ENCODE assay signal across 24 cellular contexts in the genomic region with DNA sequence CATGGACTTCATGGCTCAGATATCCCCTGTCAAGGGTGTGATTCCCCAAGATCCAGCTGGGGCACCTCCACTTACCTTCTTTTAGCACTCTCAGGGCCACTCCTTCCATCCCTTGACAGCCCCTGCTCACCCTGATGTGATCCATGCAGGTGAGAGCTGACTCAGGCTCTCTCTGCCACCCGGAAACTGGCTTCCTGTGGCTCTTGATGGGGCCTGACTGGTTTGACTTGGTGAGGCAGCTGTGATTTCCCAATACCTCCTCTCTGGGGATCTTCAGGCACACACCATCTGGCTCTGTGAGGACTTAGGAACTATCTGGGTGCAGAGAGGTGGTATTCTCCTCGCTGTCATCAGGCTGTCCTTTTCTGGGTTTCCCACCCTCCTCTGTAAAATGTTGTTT. TPM values are rescaled to one million over a fixed set of nuclear protein-coding genes. Genes with fewer than 3 reads are reported as not detected.
A peak's percentile ranks its signal among the peaks of the same experiment; 100 is the strongest.
DNase-seq lines count a peak whose midpoint lies in the region; ATAC-seq and TF ChIP-seq lines count a peak whose summit lies in the region.
"Had no signal": no experiment of that assay in that cellular context is flagged by ENCODE, and none has a peak within 500 bp of the region (broad histone marks: within the 10 kb centered on the region; RNA-seq: fewer than 3 reads in every experiment).

No MANE protein-coding gene starts in this region.

- no peaks in the 10 kb centered on the region for H3K4me1 ChIP-seq in prostate gland (replicated peaks)
- H3K4me1 ChIP-seq: stomach had no signal

- H3K4me3 ChIP-seq in epithelial cell of esophagus (ENCODE audit: low read length) (no peak overlapping the region), prostate gland (no peak overlapping the region)
- H3K4me3 ChIP-seq: stomach had no signal

- H3K36me3 ChIP-seq in prostate gland: no peaks in the 10 kb centered on the region
- H3K36me3 ChIP-seq: stomach had no signal

- no peaks in the 10 kb centered on the region for H3K36me3 Mint-ChIP-seq in activated naive CD4-positive, alpha-beta T cell treated with anti-CD3 and anti-CD28 coated beads for 36 hours (ENCODE audit: low read depth)
- H3K36me3 Mint-ChIP-seq: activated naive CD4-positive, alpha-beta T cell treated with anti-CD3 and anti-CD28 coated beads, Interleukin-2, amount 50 U/mL, for 72 hours; memory B cell; WTC11 had no signal

- WGBS in prostate gland: 73% methylated on average over 2 of the region's 2 CpGs

- TF ChIP-seq POLR2A in prostate gland (IDR thresholded peaks at IDR 0.05): no peak

- TF ChIP-seq CTCF in epithelial cell of esophagus (IDR thresholded peaks at IDR 0.05; ENCODE audit: insufficient read depth, low read depth, low read length, missing control alignments) (no peak), prostate gland (IDR thresholded peaks at IDR 0.05) (no peak)

- H3K4me3 Mint-ChIP-seq in activated naive CD4-positive, alpha-beta T cell treated with anti-CD3 and anti-CD28 coated beads for 36 hours: no peak overlapping the region
- H3K4me3 Mint-ChIP-seq: IgD-negative memory B cell, memory B cell, nephron, T-helper 17 cell, WTC11 had no signal

- H3K27ac ChIP-seq in prostate gland: no peak overlapping the region
- H3K27ac ChIP-seq: 22Rv1, HL-60, stomach had no signal

- H3K9me3 Mint-ChIP-seq in activated naive CD4-positive, alpha-beta T cell treated with anti-CD3 and anti-CD28 coated beads for 36 hours: no peaks in the 10 kb centered on the region
- H3K9me3 Mint-ChIP-seq: activated naive CD4-positive, alpha-beta T cell treated with anti-CD3 and anti-CD28 coated beads, Interleukin-2, amount 50 U/mL, for 72 hours; IgD-negative memory B cell; memory B cell; nephron; WTC11 had no signal

- intact Hi-C loops in activated naive CD4-positive, alpha-beta T cell treated with anti-CD3 and anti-CD28 coated beads for 36 hours (cut with micrococcal nuclease): no loop called here
- intact Hi-C loops in prostate gland (cut with DNase I): no loop called here

- no peaks in the 10 kb centered on the region for H3K27me3 Mint-ChIP-seq in activated naive CD4-positive, alpha-beta T cell treated with anti-CD3 and anti-CD28 coated beads for 36 hours (ENCODE audit: low read depth)

- DNase-seq in DMS 273 (lab: John Stamatoyannopoulos, UW; ENCODE audit: unreplicated experiment): peak; percentile 57
- no peak for DNase-seq in DMS 273 treated with DMSO at 0.1 percent for 48 hours (lab: John Stamatoyannopoulos, UW)
- DNase-seq in NCI-H524 (lab: John Stamatoyannopoulos, UW): peak; percentile 63 to 78
- peak; percentile 97 for DNase-seq in epithelial cell of esophagus (ENCODE audit: low read depth)
- DNase-seq in myocyte (ENCODE audit: low read depth): peak; percentile 50
- DNase-seq in activated naive CD4-positive, alpha-beta T cell treated with anti-CD3 and anti-CD28 coated beads for 36 hours: no peak
- DNase-seq in prostate gland (ENCODE audit: low spot score): no peak
- DNase-seq: activated T-cell treated with anti-CD3 and anti-CD28 coated beads, Interleukin-2, amount 50 U/mL, for 48 hours; GDM1; NCI-H187 treated with DMSO at 0.1 percent for 48 hours; NCI-H446; posterior cingulate gyrus; SHP77; stomach; T-helper 17 cell had no signal

- no peaks in the 10 kb centered on the region for H3K27me3 ChIP-seq in prostate gland (replicated peaks; ENCODE audit: insufficient read depth)

- H3K9me3 ChIP-seq in prostate gland: no peaks in the 10 kb centered on the region
- H3K9me3 ChIP-seq: stomach had no signal

- no peaks in the 10 kb centered on the region for H3K4me1 Mint-ChIP-seq in activated naive CD4-positive, alpha-beta T cell treated with anti-CD3 and anti-CD28 coated beads for 36 hours (ENCODE audit: low read depth)
- H3K4me1 Mint-ChIP-seq: memory B cell had no signal

- no peak overlapping the region for H3K27ac Mint-ChIP-seq in activated naive CD4-positive, alpha-beta T cell treated with anti-CD3 and anti-CD28 coated beads for 36 hours
- H3K27ac Mint-ChIP-seq: activated naive CD4-positive, alpha-beta T cell treated with anti-CD3 and anti-CD28 coated beads, Interleukin-2, amount 50 U/mL, for 72 hours; IgD-negative memory B cell; memory B cell; nephron; T-helper 17 cell; WTC11 had no signal

- ATAC-seq in HG03565 (IDR thresholded peaks at IDR 0.05; ENCODE audit: unreplicated experiment): no peak
- ATAC-seq: HCT116, T-helper 17 cell, WTC11 had no signal

- CTCF ChIA-PET in activated naive CD4-positive, alpha-beta T cell treated with anti-CD3 and anti-CD28 coated beads for 36 hours (lab: Charles Lee): interaction anchor here (0.6 kb wide), 1 partner anchor 145 kb away, joined by 5 read pairs; no protein-coding TSS in a partner anchor

RNA-seq across cellular contexts. Expression of a gene that starts 7.9 kb away (rescaled TPM):
- total RNA-seq in myocyte (under 0.01 and 0.10 TPM in 2 replicates), prostate gland (10 to 100 TPM in 1 of 2 donors, 1 to 10 TPM in 1; 5.6 to 22.5 TPM)
- 0.26 TPM for polyA plus RNA-seq in myocyte (2012)
- total RNA-seq in activated naive CD4-positive, alpha-beta T cell treated with anti-CD3 and anti-CD28 coated beads for 36 hours: not detected
- total RNA-seq: activated naive CD4-positive, alpha-beta T cell treated with anti-CD3 and anti-CD28 coated beads, Interleukin-2, amount 50 U/mL, for 72 hours; T-helper 17 cell had no signal
- polyA plus RNA-seq: IgD-negative memory B cell had no signal

Comparison
In these comparisons a context has a peak if more than half of its experiments do, and no peak if none do; other contexts are left out.
1. DNase-seq: peak in DMS 273 (single experiment), NCI-H524 (2 of 2), epithelial cell of esophagus (single experiment) and myocyte (single experiment); none in DMS 273 treated with DMSO at 0.1 percent for 48 hours (single experiment), activated naive CD4-positive, alpha-beta T cell treated with anti-CD3 and anti-CD28 coated beads for 36 hours (single experiment) and prostate gland (single experiment).